Comparison of ENCODE assay signal across 9 cellular contexts in genomic region chr11:119029340-119030028, GRCh38. TPM values are rescaled to one million over a fixed set of nuclear protein-coding genes. Genes with fewer than 3 reads are reported as not detected.
DNase-seq lines count a peak whose midpoint lies in the region; ATAC-seq, FAIRE-seq and TF ChIP-seq lines count a peak whose summit lies in the region.
"Had no signal": no experiment of that assay in that cellular context is flagged by ENCODE, and none has a peak within 500 bp of the region (broad histone marks: within the 10 kb centered on the region; RNA-seq: fewer than 3 reads in every experiment).

No MANE protein-coding gene starts in this region.

- H3K27me3 ChIP-seq in pancreas: no peaks in the 10 kb centered on the region

- H3K4me3 ChIP-seq in fibroblast of mammary gland (ENCODE audit: control insufficient read depth, low read depth, low read length) (peak overlapping the region; percentile 69), pancreas (peak overlapping the region; percentile 40 to 76 (median 53))

- no peak for FAIRE-seq in pancreas (lab: Jason Lieb, UNC)
- FAIRE-seq: A204.1 had no signal

- TF ChIP-seq CTCF in fibroblast of mammary gland (conservative IDR thresholded peaks at IDR 0.05; ENCODE audit: control insufficient read depth, insufficient read depth, low read depth, low read length) (no peak), pancreas (IDR thresholded peaks at IDR 0.05) (no peak)

- DNase-seq in DMS79 treated with DMSO at 0.1 percent for 48 hours (lab: John Stamatoyannopoulos, UW): peak; percentile 28
- no peak for DNase-seq in DMS79 (lab: John Stamatoyannopoulos, UW)
- peak; percentile 41 to 42 for DNase-seq in activated CD4-positive, alpha-beta T cell treated with anti-CD3 and anti-CD28 coated beads, Interleukin-2, amount 50 U/mL, for 4 hours
- DNase-seq in fibroblast of mammary gland (ENCODE audit: low read depth): no peak
- peak; percentile 68 to 84 (median 81) for DNase-seq in pancreas
- no peak for DNase-seq in NCI-H2107 treated with DMSO at 0.1 percent for 48 hours (lab: John Stamatoyannopoulos, UW; ENCODE audit: unreplicated experiment)

- peaks cover 0 to 12% (median 11%) of the 10 kb centered on the region in 3 donors for H3K36me3 ChIP-seq in pancreas

- no peaks in the 10 kb centered on the region for H3K9me3 ChIP-seq in pancreas

- intact Hi-C loops in pancreas (cut with DNase I): no loop called here

- ATAC-seq in HG03280 (IDR thresholded peaks at IDR 0.05; ENCODE audit: unreplicated experiment) (peak; percentile 15), pancreas (peak; percentile 51 to 72 (median 70)), HG02938 (IDR thresholded peaks at IDR 0.05; ENCODE audit: unreplicated experiment) (no peak)

- peak overlapping the region; percentile 77 to 87 (median 86) for H3K27ac ChIP-seq in pancreas

- WGBS in pancreas, 2 donors: 10 to 12% methylated on average over 10 of the region's 10 CpGs

- peaks cover 4 to 26% (median 11%) of the 10 kb centered on the region in 3 donors for H3K4me1 ChIP-seq in pancreas

RNA-seq across cellular contexts. Expression of gene SLC37A4, which starts 1.2 kb away (rescaled TPM):
- total RNA-seq in pancreas: 10 to 100 TPM; 27.1 to 41.6 (median 32.6) TPM
- polyA plus RNA-seq in pancreas: 100 to 1,000 TPM in 1 of 2 donors, 10 to 100 TPM in 1; 67.0 to 163 TPM

RNA-seq across cellular contexts. Expression of gene TRAPPC4, which starts 10.9 kb away (rescaled TPM):
- 10 to 100 TPM; 13.7 to 36.5 (median 27.2) TPM for total RNA-seq in pancreas
- polyA plus RNA-seq in pancreas: 10 to 100 TPM; 21.6 to 55.7 TPM

RNA-seq across cellular contexts. Expression of gene RPS25, which starts 11.3 kb away (rescaled TPM):
- 100 to 1,000 TPM; 536 to 863 (median 675) TPM for total RNA-seq in pancreas
- polyA plus RNA-seq in pancreas: 1,000 to 10,000 TPM; 1,298 to 1,472 TPM

RNA-seq across cellular contexts. Expression of gene HYOU1, which starts 27.5 kb away (rescaled TPM):
- 100 to 1,000 TPM; 105 to 210 (median 169) TPM for total RNA-seq in pancreas
- 10 to 100 TPM; 79.2 to 79.8 TPM for polyA plus RNA-seq in pancreas

RNA-seq across cellular contexts. Expression of gene CENATAC, which starts 31.5 kb away (rescaled TPM):
- total RNA-seq in pancreas: 10 to 100 TPM in 4 of 6 donors, 1 to 10 TPM in 2; 9.1 to 21.3 (median 14.0) TPM
- 10 to 100 TPM; 61.1 to 86.2 TPM for polyA plus RNA-seq in pancreas

Comparison
In these comparisons a context has a peak if more than half of its experiments do, and no peak if none do; other contexts are left out.
1. DNase-seq: peak in DMS79 treated with DMSO at 0.1 percent for 48 hours (single experiment), activated CD4-positive, alpha-beta T cell treated with anti-CD3 and anti-CD28 coated beads, Interleukin-2, amount 50 U/mL, for 4 hours (2 of 2) and pancreas (6 of 6); none in DMS79 (single experiment), fibroblast of mammary gland (single experiment) and NCI-H2107 treated with DMSO at 0.1 percent for 48 hours (single experiment).